Comparison of ENCODE assay signal across 20 cellular contexts in genomic region chr11:33086017-33086416, GRCh38. TPM values are rescaled to one million over a fixed set of nuclear protein-coding genes. Genes with fewer than 3 reads are reported as not detected.
A peak's percentile ranks its signal among the peaks of the same experiment; 100 is the strongest.
DNase-seq lines count a peak whose midpoint lies in the region; ATAC-seq and TF ChIP-seq lines count a peak whose summit lies in the region.
"Had no signal": no experiment of that assay in that cellular context is flagged by ENCODE, and none has a peak within 500 bp of the region (broad histone marks: within the 10 kb centered on the region; RNA-seq: fewer than 3 reads in every experiment).

No MANE protein-coding gene starts in this region.

- no peaks in the 10 kb centered on the region for H3K9me3 Mint-ChIP-seq in stimulated activated naive CD8-positive, alpha-beta T cell treated with anti-CD3 and anti-CD28 coated beads, Interleukin-15, Interleukin-2, amounts not matched to agents 100 ng/mL and 50 ng/mL, for 24 hours
- H3K9me3 Mint-ChIP-seq in stimulated activated naive CD8-positive, alpha-beta T cell treated with anti-CD3 and anti-CD28 coated beads, Interleukin-15, amount 100 ng/mL, for 72 hours = no peaks in the 10 kb centered on the region
- no peaks in the 10 kb centered on the region for H3K9me3 Mint-ChIP-seq in endodermal cell

- no peak overlapping the region for H3K9ac ChIP-seq in endodermal cell (ENCODE audit: extremely low read depth, low read length, poor library complexity, severe bottlenecking)
- H3K9ac ChIP-seq: BLaER1 had no signal

- WGBS in endodermal cell (ENCODE audit: insufficient coverage in 1 of 2, insufficient read length in 1 of 2), 2 experiments = 97 to 100% methylated on average over 1 of the region's 1 CpG

- H3K27me3 ChIP-seq in endodermal cell (ENCODE audit: control insufficient read depth, insufficient read depth, low read length, poor library complexity, severe bottlenecking) (no peaks in the 10 kb centered on the region), lower lobe of right lung (ENCODE audit: low read depth) (no peaks in the 10 kb centered on the region), Peyer's patch (no peaks in the 10 kb centered on the region)
- H3K27me3 ChIP-seq: BLaER1, MG63 had no signal

- intact Hi-C loops in lower lobe of right lung (cut with DNase I) = no loop called here

- H3K9me3 ChIP-seq in endodermal cell (ENCODE audit: control insufficient read depth, low read length) = no peaks in the 10 kb centered on the region
- no peaks in the 10 kb centered on the region for H3K9me3 ChIP-seq in lower lobe of right lung
- H3K9me3 ChIP-seq in Peyer's patch = no peaks in the 10 kb centered on the region
- H3K9me3 ChIP-seq: BLaER1, HAP-1, MG63 had no signal

- peaks cover 59% of the 10 kb centered on the region for H3K36me3 Mint-ChIP-seq in stimulated activated naive CD8-positive, alpha-beta T cell treated with anti-CD3 and anti-CD28 coated beads, Interleukin-15, Interleukin-2, amounts not matched to agents 100 ng/mL and 50 ng/mL, for 24 hours (ENCODE audit: low read depth)
- peaks cover 61% of the 10 kb centered on the region for H3K36me3 Mint-ChIP-seq in endodermal cell (ENCODE audit: low read depth)

- ATAC-seq in stimulated activated naive CD8-positive, alpha-beta T cell treated with anti-CD3 and anti-CD28 coated beads, Interleukin-15, amount 100 ng/mL, for 72 hours = no peak
- ATAC-seq in lower lobe of right lung = peak; percentile 54 to 62

- no peak for DNase-seq in stimulated activated naive CD8-positive, alpha-beta T cell treated with anti-CD3 and anti-CD28 coated beads, Interleukin-15, amount 100 ng/mL, for 72 hours
- DNase-seq in endodermal cell (no peak), lower lobe of right lung (no peak), middle frontal gyrus (ENCODE audit: extremely low spot score, low spot score) (no peak), DMS79 (lab: John Stamatoyannopoulos, UW) (no peak), Peyer's patch (no peak)
- no peak for DNase-seq in stimulated activated CD4-positive, alpha-beta T cell treated with anti-CD3 and anti-CD28 coated beads, Interleukin-2, amount 100 ng/mL, for 48 hours
- DNase-seq: COR-L47; IMR-90; Karpas-422; MG63; NCI-H1105; NCI-H1694; NCI-H2227 treated with DMSO at 0.1 percent for 48 hours; NCI-H526; NK-92 treated with Interleukin-12 subunit alpha and Interleukin-12 subunit beta, amount 100 ng/mL, for 24 hours; SHP77 treated with DMSO at 0.1 percent for 48 hours had no signal

- H3K4me3 Mint-ChIP-seq in stimulated activated naive CD8-positive, alpha-beta T cell treated with anti-CD3 and anti-CD28 coated beads, Interleukin-15, Interleukin-2, amounts not matched to agents 100 ng/mL and 50 ng/mL, for 24 hours = no peak overlapping the region
- H3K4me3 Mint-ChIP-seq in stimulated activated naive CD8-positive, alpha-beta T cell treated with anti-CD3 and anti-CD28 coated beads, Interleukin-15, amount 100 ng/mL, for 72 hours = no peak overlapping the region
- H3K4me3 Mint-ChIP-seq in endodermal cell = no peak overlapping the region

- H3K27ac Mint-ChIP-seq in stimulated activated naive CD8-positive, alpha-beta T cell treated with anti-CD3 and anti-CD28 coated beads, Interleukin-15, Interleukin-2, amounts not matched to agents 100 ng/mL and 50 ng/mL, for 24 hours = peak overlapping the region; percentile 4
- no peak overlapping the region for H3K27ac Mint-ChIP-seq in stimulated activated naive CD8-positive, alpha-beta T cell treated with anti-CD3 and anti-CD28 coated beads, Interleukin-15, amount 100 ng/mL, for 72 hours
- H3K27ac Mint-ChIP-seq in endodermal cell = peak overlapping the region; percentile 1

- H3K4me3 ChIP-seq in endodermal cell (ENCODE audit: low read length) (no peak overlapping the region), lower lobe of right lung (no peak overlapping the region), Peyer's patch (no peak overlapping the region)
- H3K4me3 ChIP-seq: BLaER1, HAP-1, MG63 had no signal

- H3K36me3 ChIP-seq in endodermal cell (ENCODE audit: control insufficient read depth, insufficient read depth, low read length) (peaks cover 92% of the 10 kb centered on the region), lower lobe of right lung (peaks cover 53% of the 10 kb centered on the region), Peyer's patch (peaks cover 0 to 38% (median 0%) of the 10 kb centered on the region in 3 donors)

- H3K4me1 ChIP-seq in endodermal cell (ENCODE audit: control insufficient read depth, insufficient read depth, low read length) (no peaks in the 10 kb centered on the region), lower lobe of right lung (no peaks in the 10 kb centered on the region), Peyer's patch (no peaks in the 10 kb centered on the region)
- H3K4me1 ChIP-seq: BLaER1, HAP-1 had no signal

- no peaks in the 10 kb centered on the region for H3K27me3 Mint-ChIP-seq in stimulated activated naive CD8-positive, alpha-beta T cell treated with anti-CD3 and anti-CD28 coated beads, Interleukin-15, Interleukin-2, amounts not matched to agents 100 ng/mL and 50 ng/mL, for 24 hours
- no peaks in the 10 kb centered on the region for H3K27me3 Mint-ChIP-seq in stimulated activated naive CD8-positive, alpha-beta T cell treated with anti-CD3 and anti-CD28 coated beads, Interleukin-15, amount 100 ng/mL, for 72 hours
- no peaks in the 10 kb centered on the region for H3K27me3 Mint-ChIP-seq in endodermal cell (ENCODE audit: insufficient read depth)

- TF ChIP-seq CTCF in endodermal cell (conservative IDR thresholded peaks at IDR 0.05) (no peak), lower lobe of right lung (IDR thresholded peaks at IDR 0.05) (no peak), Peyer's patch (IDR thresholded peaks at IDR 0.05) (no peak)

- H3K27ac ChIP-seq in endodermal cell (ENCODE audit: low read depth, low read length) = no peak overlapping the region
- no peak overlapping the region for H3K27ac ChIP-seq in lower lobe of right lung
- H3K27ac ChIP-seq in Peyer's patch = no peak overlapping the region
- H3K27ac ChIP-seq: BLaER1 had no signal

- TF ChIP-seq POLR2A in Peyer's patch (IDR thresholded peaks at IDR 0.05) = no peak

- H3K4me1 Mint-ChIP-seq in stimulated activated naive CD8-positive, alpha-beta T cell treated with anti-CD3 and anti-CD28 coated beads, Interleukin-15, Interleukin-2, amounts not matched to agents 100 ng/mL and 50 ng/mL, for 24 hours (ENCODE audit: low read depth) = no peaks in the 10 kb centered on the region
- H3K4me1 Mint-ChIP-seq in stimulated activated naive CD8-positive, alpha-beta T cell treated with anti-CD3 and anti-CD28 coated beads, Interleukin-15, amount 100 ng/mL, for 72 hours = no peaks in the 10 kb centered on the region
- H3K4me1 Mint-ChIP-seq in endodermal cell = no peaks in the 10 kb centered on the region

RNA-seq across cellular contexts. Expression of gene TCP11L1, which starts 46.6 kb away (rescaled TPM):
- total RNA-seq in endodermal cell (10 to 100 TPM; 54.0 to 63.7 TPM), lower lobe of right lung (18.1 TPM), Peyer's patch (10 to 100 TPM; 28.9 to 98.4 (median 78.4) TPM)
- polyA plus RNA-seq in endodermal cell (2013, experiment 1 of 2) = 18.3 TPM
- polyA plus RNA-seq in endodermal cell (2013, experiment 2 of 2) = 16.8 TPM

Comparison
In these comparisons a context has a peak if more than half of its experiments do, and no peak if none do; other contexts are left out.
1. H3K27ac Mint-ChIP-seq: peak in stimulated activated naive CD8-positive, alpha-beta T cell treated with anti-CD3 and anti-CD28 coated beads, Interleukin-15, Interleukin-2, amounts not matched to agents 100 ng/mL and 50 ng/mL, for 24 hours (single experiment) and endodermal cell (single experiment); none in stimulated activated naive CD8-positive, alpha-beta T cell treated with anti-CD3 and anti-CD28 coated beads, Interleukin-15, amount 100 ng/mL, for 72 hours (0 of 2).